In genomic region chr1:185526318-185527307, GRCh38 we compare ENCODE assay signal across 12 cellular contexts.
A peak's percentile ranks its signal among the peaks of the same experiment; 100 is the strongest.
DNase-seq lines count a peak whose midpoint lies in the region; ATAC-seq lines count a peak whose summit lies in the region.
"Had no signal": no experiment of that assay in that cellular context is flagged by ENCODE, and none has a peak within 500 bp of the region (broad histone marks: within the 10 kb centered on the region; RNA-seq: fewer than 3 reads in every experiment).

No MANE protein-coding gene starts in this region.

- H3K9me3 Mint-ChIP-seq in memory B cell, result no peaks in the 10 kb centered on the region

- H3K27ac Mint-ChIP-seq in memory B cell, result peak overlapping the region; percentile 32

- ATAC-seq in GM18907 (IDR thresholded peaks at IDR 0.05; ENCODE audit: unreplicated experiment) (peak; percentile 100), GM21786 (IDR thresholded peaks at IDR 0.05; ENCODE audit: unreplicated experiment) (peak; percentile 100), HG03354 (IDR thresholded peaks at IDR 0.05; ENCODE audit: poor library complexity, severe bottlenecking, unreplicated experiment) (peak; percentile 100), memory B cell (ENCODE audit: low read depth) (peak; percentile 99)
- ATAC-seq: gastroesophageal sphincter, HCT116 had no signal

- peak; percentile 13 to 44 for DNase-seq in memory B cell (ENCODE audit: low spot score in 2 of 2)
- no peak for DNase-seq in NCI-H2029 (lab: John Stamatoyannopoulos, UW)
- DNase-seq in activated CD8-positive, alpha-beta memory T cell treated with anti-CD3 and anti-CD28 coated beads, Interleukin-2, amount 50 U/mL, for 48 hours, result no peak
- no peak for DNase-seq in NK-92 (lab: John Stamatoyannopoulos, UW; ENCODE audit: unreplicated experiment)
- DNase-seq in activated effector memory CD4-positive, alpha-beta T cell treated with Interleukin-2 at 50 U/mL for 16 hours, result no peak
- DNase-seq: midbrain, NCI-H2029 treated with DMSO at 0.1 percent for 48 hours had no signal

- H3K36me3 Mint-ChIP-seq in memory B cell, result no peaks in the 10 kb centered on the region

- peak overlapping the region; percentile 42 for H3K4me3 Mint-ChIP-seq in memory B cell

- peaks cover 18% of the 10 kb centered on the region for H3K4me1 Mint-ChIP-seq in memory B cell

- H3K27me3 Mint-ChIP-seq in memory B cell, result no peaks in the 10 kb centered on the region

Comparison
In these comparisons a context has a peak if more than half of its experiments do, and no peak if none do; other contexts are left out.
1. DNase-seq: peak in memory B cell (2 of 2); none in NCI-H2029 (single experiment), activated CD8-positive, alpha-beta memory T cell treated with anti-CD3 and anti-CD28 coated beads, Interleukin-2, amount 50 U/mL, for 48 hours (single experiment), NK-92 (single experiment) and activated effector memory CD4-positive, alpha-beta T cell treated with Interleukin-2 at 50 U/mL for 16 hours (single experiment).
2. Peak in every context shown above with its lines, with median percentiles within 50 percentile points of each other: ATAC-seq.